ENCODE assay signal across 36 cellular contexts in genomic region chr12:18424857-18425256, GRCh38.
"Had no signal": no experiment of that assay in that cellular context is flagged by ENCODE, and none has a peak within 500 bp of the region (broad histone marks: within the 10 kb centered on the region; RNA-seq: fewer than 3 reads in every experiment).

No MANE protein-coding gene starts in this region.

- H3K27ac ChIP-seq: adrenal gland, body of pancreas, brain microvascular endothelial cell, breast epithelium, VCaP had no signal

- DNase-seq: activated B cell treated with CpG ODN at 0.5 μM for 24 hours; activated CD4-positive, alpha-beta memory T cell treated with anti-CD3 and anti-CD28 coated beads for 36 hours; activated CD4-positive, alpha-beta T cell treated with anti-CD3 and anti-CD28 coated beads for 4 hours; activated CD4-positive, alpha-beta T cell treated with anti-CD3 and anti-CD28 coated beads, Interleukin-2, amount 10 ng/mL, durations not matched to agents 24 days and 14 days; activated CD4-positive, alpha-beta T cell treated with anti-CD3 and anti-CD28 coated beads, Interleukin-2, amount 50 U/mL, for 1 hour; activated CD4-positive, alpha-beta T cell treated with anti-CD3 and anti-CD28 coated beads, Interleukin-2, amount 50 U/mL, for 4 hours; activated CD4-positive, CD25-positive, alpha-beta regulatory T cell treated with anti-CD3 and anti-CD28 coated beads, Interleukin-2, amount 50 U/mL, for 72 hours; activated CD8-positive, alpha-beta memory T cell treated with anti-CD3 and anti-CD28 coated beads, Interleukin-2, amount 50 U/mL, for 4 hours; activated CD8-positive, alpha-beta T cell treated with anti-CD3 and anti-CD28 coated beads for 36 hours; activated effector memory CD4-positive, alpha-beta T cell treated with anti-CD3 and anti-CD28 coated beads, Interleukin-2, amount 50 U/mL, for 16 hours; activated gamma-delta T cell treated with Interleukin-2 at 50 U/mL for 16 hours; activated naive CD4-positive, alpha-beta T cell; activated naive CD4-positive, alpha-beta T cell treated with anti-CD3 and anti-CD28 coated beads for 36 hours; activated naive CD4-positive, alpha-beta T cell treated with anti-CD3 and anti-CD28 coated beads, Interleukin-2, amount 50 U/mL, for 16 hours; activated naive CD8-positive, alpha-beta T cell treated with anti-CD3 and anti-CD28 coated beads for 36 hours; activated T-cell treated with anti-CD3 and anti-CD28 coated beads for 4 hours; activated T-cell treated with anti-CD3 and anti-CD28 coated beads, Interleukin-2, amount 50 U/mL, for 1 hour; activated T-cell treated with anti-CD3 and anti-CD28 coated beads, Interleukin-2, amount 50 U/mL, for 4 hours; activated T-cell treated with anti-CD3 and anti-CD28 coated beads, Interleukin-2, amount 50 U/mL, for 72 hours; adrenal gland; amniotic stem cell; aorta; body of pancreas; brain microvascular endothelial cell; central memory CD4-positive, alpha-beta T cell; T-helper 2 cell; T-helper 9 cell had no signal

- H3K36me3 ChIP-seq: adrenal gland, brain microvascular endothelial cell, breast epithelium had no signal

- FAIRE-seq: astrocyte, TTC549 had no signal

- H3K27ac Mint-ChIP-seq: activated B cell treated with CpG ODN at 0.5 μM for 24 hours; activated CD4-positive, alpha-beta memory T cell treated with anti-CD3 and anti-CD28 coated beads for 36 hours; activated CD4-positive, alpha-beta T cell treated with anti-CD3 and anti-CD28 coated beads, Interleukin-2, amount 10 ng/mL, durations not matched to agents 24 days and 14 days; activated CD8-positive, alpha-beta T cell treated with anti-CD3 and anti-CD28 coated beads for 36 hours; activated naive CD4-positive, alpha-beta T cell treated with anti-CD3 and anti-CD28 coated beads for 36 hours; activated naive CD4-positive, alpha-beta T cell treated with anti-CD3 and anti-CD28 coated beads, Interleukin-2, amount 50 U/mL, for 72 hours; activated naive CD8-positive, alpha-beta T cell treated with anti-CD3 and anti-CD28 coated beads for 36 hours; activated T-cell treated with anti-CD3 and anti-CD28 coated beads, Interleukin-2, amount 50 U/mL, for 72 hours; activated T-helper 1 cell treated with anti-CD3 and anti-CD28 coated beads, Interleukin-12 subunit alpha, Interleukin-12 subunit beta, Interleukin-2, Interleukin-4 antibody, amounts not matched to agents 30 ng/mL and 10 ng/mL and 1 ng/mL, durations not matched to agents 14 hours and 24 hours and 36 hours; activated T-helper 17 cell treated with anti-CD3 and anti-CD28 coated beads, Interleukin-2, amount 50 U/mL, for 72 hours; T-helper 1 cell treated with Interleukin-12 subunit alpha and Interleukin-12 subunit beta and Interleukin-4 antibody, amounts not matched to agents 30 μg/mL and 1 μg/mL, for 36 hours; T-helper 2 cell treated with Interferon-gamma antibody and Interleukin-4, amounts not matched to agents 5 μg/mL and 100 μg/mL, for 36 hours had no signal

- H3K4me3 Mint-ChIP-seq: activated B cell treated with CpG ODN at 0.5 μM for 24 hours; activated CD4-positive, alpha-beta memory T cell treated with anti-CD3 and anti-CD28 coated beads for 36 hours; activated CD4-positive, alpha-beta T cell treated with anti-CD3 and anti-CD28 coated beads, Interleukin-2, amount 10 ng/mL, durations not matched to agents 24 days and 14 days; activated CD8-positive, alpha-beta T cell treated with anti-CD3 and anti-CD28 coated beads for 36 hours; activated naive CD4-positive, alpha-beta T cell treated with anti-CD3 and anti-CD28 coated beads for 36 hours; activated naive CD8-positive, alpha-beta T cell treated with anti-CD3 and anti-CD28 coated beads for 36 hours; activated T-cell treated with anti-CD3 and anti-CD28 coated beads, Interleukin-2, amount 50 U/mL, for 4 hours; activated T-cell treated with anti-CD3 and anti-CD28 coated beads, Interleukin-2, amount 50 U/mL, for 72 hours; activated T-helper 1 cell treated with anti-CD3 and anti-CD28 coated beads, Interleukin-12 subunit alpha, Interleukin-12 subunit beta, Interleukin-2, Interleukin-4 antibody, amounts not matched to agents 30 ng/mL and 10 ng/mL and 1 ng/mL, durations not matched to agents 14 hours and 24 hours and 36 hours; activated T-helper 17 cell treated with anti-CD3 and anti-CD28 coated beads, Interleukin-2, amount 50 U/mL, for 72 hours; T-helper 1 cell treated with Interleukin-12 subunit alpha and Interleukin-12 subunit beta and Interleukin-4 antibody, amounts not matched to agents 30 μg/mL and 1 μg/mL, for 36 hours; T-helper 2 cell treated with Interferon-gamma antibody and Interleukin-4, amounts not matched to agents 5 μg/mL and 100 μg/mL, for 36 hours had no signal

- H3K36me3 Mint-ChIP-seq: activated CD4-positive, alpha-beta memory T cell treated with anti-CD3 and anti-CD28 coated beads for 36 hours; activated naive CD4-positive, alpha-beta T cell treated with anti-CD3 and anti-CD28 coated beads, Interleukin-2, amount 50 U/mL, for 72 hours; activated naive CD8-positive, alpha-beta T cell treated with anti-CD3 and anti-CD28 coated beads for 36 hours had no signal

- H3K4me1 Mint-ChIP-seq: activated B cell treated with CpG ODN at 0.5 μM for 24 hours; activated CD4-positive, alpha-beta T cell treated with anti-CD3 and anti-CD28 coated beads, Interleukin-2, amount 10 ng/mL, durations not matched to agents 24 days and 14 days; activated naive CD8-positive, alpha-beta T cell treated with anti-CD3 and anti-CD28 coated beads for 36 hours; activated T-helper 17 cell treated with anti-CD3 and anti-CD28 coated beads, Interleukin-2, amount 50 U/mL, for 72 hours had no signal

- H3K9me3 ChIP-seq: adrenal gland, body of pancreas, breast epithelium had no signal

- H3K4me3 ChIP-seq: adrenal gland, body of pancreas, breast epithelium had no signal

- H3K27me3 Mint-ChIP-seq: activated B cell treated with CpG ODN at 0.5 μM for 24 hours; activated CD4-positive, alpha-beta memory T cell treated with anti-CD3 and anti-CD28 coated beads for 36 hours; activated CD4-positive, alpha-beta T cell treated with anti-CD3 and anti-CD28 coated beads, Interleukin-2, amount 10 ng/mL, durations not matched to agents 24 days and 14 days; activated CD8-positive, alpha-beta T cell treated with anti-CD3 and anti-CD28 coated beads for 36 hours; activated naive CD8-positive, alpha-beta T cell treated with anti-CD3 and anti-CD28 coated beads for 36 hours; activated T-helper 17 cell treated with anti-CD3 and anti-CD28 coated beads, Interleukin-2, amount 50 U/mL, for 72 hours had no signal

- H3K9me3 Mint-ChIP-seq: activated B cell treated with CpG ODN at 0.5 μM for 24 hours; activated T-helper 1 cell treated with anti-CD3 and anti-CD28 coated beads, Interleukin-12 subunit alpha, Interleukin-12 subunit beta, Interleukin-2, Interleukin-4 antibody, amounts not matched to agents 30 ng/mL and 10 ng/mL and 1 ng/mL, durations not matched to agents 14 hours and 24 hours and 36 hours; T-helper 1 cell treated with Interleukin-12 subunit alpha and Interleukin-12 subunit beta and Interleukin-4 antibody, amounts not matched to agents 30 μg/mL and 1 μg/mL, for 36 hours had no signal

- H3K27me3 ChIP-seq: adrenal gland, body of pancreas, brain microvascular endothelial cell, breast epithelium had no signal

- ATAC-seq: activated CD8-positive, alpha-beta T cell treated with anti-CD3 and anti-CD28 coated beads for 36 hours; activated naive CD4-positive, alpha-beta T cell treated with anti-CD3 and anti-CD28 coated beads, Interleukin-2, amount 50 U/mL, for 72 hours; activated T-cell treated with anti-CD3 and anti-CD28 coated beads, Interleukin-2, amount 50 U/mL, for 4 hours; activated T-cell treated with anti-CD3 and anti-CD28 coated beads, Interleukin-2, amount 50 U/mL, for 72 hours; activated T-helper 17 cell treated with anti-CD3 and anti-CD28 coated beads, Interleukin-2, amount 50 U/mL, for 72 hours; body of pancreas had no signal

- H3K4me1 ChIP-seq: adrenal gland, body of pancreas, breast epithelium had no signal
